20 cellular contexts compared by ENCODE assay signal in the genomic region with DNA sequence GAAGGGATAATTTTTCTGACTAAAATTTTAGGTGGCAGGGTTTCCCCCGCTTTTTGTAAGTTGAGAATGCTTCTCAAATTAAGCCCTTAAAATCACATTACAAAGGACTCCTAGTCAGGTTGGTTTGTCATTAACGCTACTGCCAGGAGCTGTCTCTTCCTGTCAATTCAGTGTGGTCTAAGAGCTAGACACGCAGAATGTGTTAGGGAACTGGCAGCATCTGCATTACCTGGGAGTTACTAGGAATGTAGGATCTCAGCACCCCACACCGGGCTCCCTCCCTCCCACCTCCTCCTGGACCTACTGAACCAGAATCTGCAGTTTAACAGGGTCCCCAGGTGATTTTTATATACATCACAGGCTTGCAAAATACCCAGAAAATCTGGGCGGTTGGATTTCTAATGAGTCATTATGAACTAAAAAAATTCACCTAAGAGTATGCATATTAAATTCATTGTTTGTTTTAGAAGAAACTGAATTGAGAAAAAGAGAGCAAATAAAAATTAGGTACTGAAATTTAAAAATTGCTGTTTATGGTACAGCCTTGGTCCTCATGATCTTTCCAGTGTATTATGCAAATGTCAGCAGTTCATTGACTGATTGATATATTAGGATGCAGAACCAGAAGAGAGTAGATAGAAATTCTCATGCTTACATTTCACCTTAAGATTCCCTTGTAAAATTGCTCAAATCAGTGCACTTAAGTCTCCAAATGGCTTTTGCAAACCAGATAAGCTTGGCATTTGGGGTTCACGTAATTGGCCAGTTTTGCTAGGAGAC.
"Had no signal": no experiment of that assay in that cellular context is flagged by ENCODE, and none has a peak within 500 bp of the region (broad histone marks: within the 10 kb centered on the region; RNA-seq: fewer than 3 reads in every experiment).

No MANE protein-coding gene starts in this region.

- DNase-seq: activated CD4-positive, alpha-beta T cell treated with anti-CD3 and anti-CD28 coated beads, Interleukin-2, amount 10 ng/mL, durations not matched to agents 7 days and 5 days; activated CD4-positive, CD25-positive, alpha-beta regulatory T cell; activated CD8-positive, alpha-beta memory T cell treated with anti-CD3 and anti-CD28 coated beads, Interleukin-2, amount 50 U/mL, for 48 hours; activated naive CD8-positive, alpha-beta T cell treated with anti-CD3 and anti-CD28 coated beads for 36 hours; amygdala; body of pancreas; gastrocnemius medialis; heart right ventricle; left ventricle myocardium inferior; mucosa of descending colon; naive thymus-derived CD4-positive, alpha-beta T cell; stimulated activated CD4-positive, alpha-beta T cell treated with anti-CD3 and anti-CD28 coated beads, Interleukin-1b, Interleukin-23, amount 100 ng/mL, for 48 hours; stimulated activated naive CD8-positive, alpha-beta T cell treated with anti-CD3 and anti-CD28 coated beads, Interleukin-15, amount 100 ng/mL, for 72 hours had no signal

- H3K4me3 ChIP-seq: body of pancreas, coronary artery, gastrocnemius medialis, heart right ventricle, left ventricle myocardium inferior, mucosa of descending colon had no signal

- ATAC-seq: gastrocnemius medialis; mucosa of descending colon; naive thymus-derived CD4-positive, alpha-beta T cell; stimulated activated naive CD8-positive, alpha-beta T cell treated with anti-CD3 and anti-CD28 coated beads, Interleukin-15, amount 100 ng/mL, for 72 hours had no signal

- H3K27me3 ChIP-seq: body of pancreas, gastrocnemius medialis, heart right ventricle had no signal

- H3K4me1 Mint-ChIP-seq: activated CD4-positive, alpha-beta T cell treated with anti-CD3 and anti-CD28 coated beads, Interleukin-2, amount 10 ng/mL, durations not matched to agents 7 days and 5 days; activated naive CD8-positive, alpha-beta T cell treated with anti-CD3 and anti-CD28 coated beads for 36 hours; central memory CD8-positive, alpha-beta T cell; memory B cell; stimulated activated naive CD8-positive, alpha-beta T cell treated with anti-CD3 and anti-CD28 coated beads, Interleukin-15, amount 100 ng/mL, for 72 hours had no signal

- FAIRE-seq: endothelial cell of umbilical vein had no signal

- H3K27me3 Mint-ChIP-seq: activated naive CD8-positive, alpha-beta T cell treated with anti-CD3 and anti-CD28 coated beads for 36 hours had no signal

- H3K9me3 ChIP-seq: body of pancreas, gastrocnemius medialis, mucosa of descending colon, neutrophil had no signal

- H3K27ac ChIP-seq: body of pancreas, coronary artery, gastrocnemius medialis, heart right ventricle, left ventricle myocardium inferior, neutrophil, parathyroid adenoma had no signal

- H3K4me1 ChIP-seq: gastrocnemius medialis had no signal

- H3K9ac ChIP-seq: parathyroid adenoma had no signal

- H3K4me3 Mint-ChIP-seq: activated CD4-positive, alpha-beta T cell treated with anti-CD3 and anti-CD28 coated beads, Interleukin-2, amount 10 ng/mL, durations not matched to agents 7 days and 5 days; activated naive CD8-positive, alpha-beta T cell treated with anti-CD3 and anti-CD28 coated beads for 36 hours; central memory CD8-positive, alpha-beta T cell; memory B cell; naive thymus-derived CD4-positive, alpha-beta T cell; stimulated activated naive CD8-positive, alpha-beta T cell treated with anti-CD3 and anti-CD28 coated beads, Interleukin-15, amount 100 ng/mL, for 72 hours; type B pancreatic cell had no signal

- H3K9me3 Mint-ChIP-seq: activated naive CD8-positive, alpha-beta T cell treated with anti-CD3 and anti-CD28 coated beads for 36 hours; central memory CD8-positive, alpha-beta T cell; type B pancreatic cell had no signal

- H3K79me2 ChIP-seq: parathyroid adenoma had no signal

- H2AFZ ChIP-seq: parathyroid adenoma had no signal

- H3K27ac Mint-ChIP-seq: activated CD4-positive, alpha-beta T cell treated with anti-CD3 and anti-CD28 coated beads, Interleukin-2, amount 10 ng/mL, durations not matched to agents 7 days and 5 days; activated naive CD8-positive, alpha-beta T cell treated with anti-CD3 and anti-CD28 coated beads for 36 hours; memory B cell; naive thymus-derived CD4-positive, alpha-beta T cell; stimulated activated naive CD8-positive, alpha-beta T cell treated with anti-CD3 and anti-CD28 coated beads, Interleukin-15, amount 100 ng/mL, for 72 hours; type B pancreatic cell had no signal

- H3K36me3 Mint-ChIP-seq: activated naive CD8-positive, alpha-beta T cell treated with anti-CD3 and anti-CD28 coated beads for 36 hours; memory B cell; type B pancreatic cell had no signal

- H3K36me3 ChIP-seq: gastrocnemius medialis, heart right ventricle, left ventricle myocardium inferior, neutrophil had no signal
